In the genomic region with DNA sequence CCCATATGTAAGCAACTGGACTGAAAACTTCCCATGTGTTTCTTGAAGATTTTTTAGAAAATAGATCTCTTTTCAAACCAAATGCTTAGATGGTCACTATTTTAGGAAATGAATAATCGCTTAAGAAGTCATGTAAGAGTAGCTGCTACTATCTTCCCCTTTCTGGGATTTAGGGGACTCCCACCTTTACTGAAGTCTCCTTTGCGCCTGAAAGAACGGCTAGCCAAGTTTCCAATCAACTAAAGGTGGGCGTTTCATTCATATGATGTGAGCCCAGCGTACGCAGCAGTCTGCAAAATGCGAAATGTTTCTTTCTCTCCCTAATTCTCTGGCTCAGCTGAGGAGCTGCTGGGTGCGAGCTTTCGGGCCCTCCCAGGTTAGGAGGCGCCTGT, we compare ENCODE assay signal across 1 cellular context.
TF ChIP-seq lines count a peak whose summit lies in the region.

No MANE protein-coding gene starts in this region.

TF ChIP-seq in H1, 55 proteins besides CTCF, POLR2A, EP300 and RAD21:
- TF ChIP-seq CTBP2 (IDR thresholded peaks at IDR 0.05; ENCODE audit: borderline replicate concordance, insufficient read depth, insufficient read length, low read length) = no peak
- TF ChIP-seq CBX5 (IDR thresholded peaks at IDR 0.05; ENCODE audit: low read depth, low read length) = no peak
- no peak for TF ChIP-seq SP1 (IDR thresholded peaks at IDR 0.05; ENCODE audit: low read depth, low read length)
- TF ChIP-seq CHD2 (IDR thresholded peaks at IDR 0.05; ENCODE audit: low read length) = no peak
- TF ChIP-seq RBBP5 (IDR thresholded peaks at IDR 0.05; ENCODE audit: borderline replicate concordance, low read depth, low read length) = no peak
- no peak for TF ChIP-seq BCL11A (IDR thresholded peaks at IDR 0.05; ENCODE audit: low read depth in 2 of 2, low read length in 2 of 2)
- no peak for TF ChIP-seq PHF8 (conservative IDR thresholded peaks at IDR 0.05; ENCODE audit: low read depth, low read length)
- TF ChIP-seq, protein P1, sequence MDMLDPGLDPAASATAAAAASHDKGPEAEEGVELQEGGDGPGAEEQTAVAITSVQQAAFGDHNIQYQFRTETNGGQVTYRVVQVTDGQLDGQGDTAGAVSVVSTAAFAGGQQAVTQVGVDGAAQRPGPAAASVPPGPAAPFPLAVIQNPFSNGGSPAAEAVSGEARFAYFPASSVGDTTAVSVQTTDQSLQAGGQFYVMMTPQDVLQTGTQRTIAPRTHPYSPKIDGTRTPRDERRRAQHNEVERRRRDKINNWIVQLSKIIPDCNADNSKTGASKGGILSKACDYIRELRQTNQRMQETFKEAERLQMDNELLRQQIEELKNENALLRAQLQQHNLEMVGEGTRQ (IDR thresholded peaks at IDR 0.05; ENCODE audit: low read length) = no peak
- no peak for TF ChIP-seq POU5F1 (IDR thresholded peaks at IDR 0.05; ENCODE audit: low read depth, low read length)
- no peak for TF ChIP-seq HDAC2 (IDR thresholded peaks at IDR 0.05; ENCODE audit: borderline replicate concordance in 1 of 2, low read depth in 2 of 2, low read length in 2 of 2)
- TF ChIP-seq JUN (IDR thresholded peaks at IDR 0.05; ENCODE audit: low read depth, low read length) = no peak
- TF ChIP-seq EZH2 (IDR thresholded peaks at IDR 0.05; ENCODE audit: low read depth, low read length, severe bottlenecking) = no peak
- no peak for TF ChIP-seq TEAD4 (IDR thresholded peaks at IDR 0.05; ENCODE audit: low read depth, low read length)
